1 cellular context compared by ENCODE assay signal in the genomic region with DNA sequence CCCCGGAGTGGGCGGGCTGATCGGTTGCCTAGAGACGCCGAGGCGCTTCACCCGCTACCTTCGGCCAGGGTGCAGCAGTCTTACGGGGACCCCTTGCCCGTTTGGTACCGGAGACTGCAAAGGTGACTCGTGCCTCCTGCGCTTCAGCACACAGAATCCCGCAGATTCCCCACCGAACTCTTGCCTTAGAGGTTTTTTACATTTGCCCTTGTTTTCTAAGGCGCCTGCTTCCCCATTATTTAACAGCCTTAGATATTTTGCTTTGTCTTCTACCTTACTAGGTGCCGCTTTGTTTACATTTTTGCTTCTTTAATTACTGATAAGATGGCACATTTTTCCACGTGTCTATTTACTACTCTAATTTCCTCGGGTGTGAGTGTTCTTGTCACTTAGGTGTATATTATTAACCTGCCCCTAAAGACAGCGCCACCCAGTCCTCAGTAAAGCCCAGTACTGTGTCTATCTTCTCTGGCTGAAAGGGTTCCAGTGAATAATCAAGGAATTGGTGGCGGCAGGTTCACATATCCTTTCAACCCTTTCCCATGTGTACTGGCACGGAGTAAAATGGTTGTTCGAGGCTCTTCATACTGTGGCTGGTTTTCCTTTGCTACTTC.
TF ChIP-seq lines count a peak whose summit lies in the region.

No MANE protein-coding gene starts in this region.

TF ChIP-seq in K562, 482 proteins besides CTCF, POLR2A, EP300 and RAD21 (continued from another document):
- TF ChIP-seq PPARD (CRISPR knock-in tag; IDR thresholded peaks at IDR 0.05), result no peak
- TF ChIP-seq NCOA1 (IDR thresholded peaks at IDR 0.05; ENCODE audit: low read depth), result no peak
- TF ChIP-seq ERF (CRISPR knock-in tag; IDR thresholded peaks at IDR 0.05), result no peak
- TF ChIP-seq CBX2 (IDR thresholded peaks at IDR 0.05; ENCODE audit: insufficient read depth, low read length, poor library complexity, severe bottlenecking), result no peak
- TF ChIP-seq, protein P1, sequence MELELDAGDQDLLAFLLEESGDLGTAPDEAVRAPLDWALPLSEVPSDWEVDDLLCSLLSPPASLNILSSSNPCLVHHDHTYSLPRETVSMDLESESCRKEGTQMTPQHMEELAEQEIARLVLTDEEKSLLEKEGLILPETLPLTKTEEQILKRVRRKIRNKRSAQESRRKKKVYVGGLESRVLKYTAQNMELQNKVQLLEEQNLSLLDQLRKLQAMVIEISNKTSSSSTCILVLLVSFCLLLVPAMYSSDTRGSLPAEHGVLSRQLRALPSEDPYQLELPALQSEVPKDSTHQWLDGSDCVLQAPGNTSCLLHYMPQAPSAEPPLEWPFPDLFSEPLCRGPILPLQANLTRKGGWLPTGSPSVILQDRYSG (tag; conservative IDR thresholded peaks at IDR 0.05; ENCODE audit: low read depth), result no peak
- no peak for TF ChIP-seq ZZZ3 (IDR thresholded peaks at IDR 0.05)
- TF ChIP-seq POU5F1 (IDR thresholded peaks at IDR 0.05; ENCODE audit: borderline replicate concordance, low read depth, low read length, partially characterized antibody), result no peak
- TF ChIP-seq ZEB2 (IDR thresholded peaks at IDR 0.05), result no peak
- peak; percentile 52 for TF ChIP-seq HNRNPLL (IDR thresholded peaks at IDR 0.05; ENCODE audit: low read depth, low read length, poor library complexity, severe bottlenecking)
- TF ChIP-seq, protein P2, sequence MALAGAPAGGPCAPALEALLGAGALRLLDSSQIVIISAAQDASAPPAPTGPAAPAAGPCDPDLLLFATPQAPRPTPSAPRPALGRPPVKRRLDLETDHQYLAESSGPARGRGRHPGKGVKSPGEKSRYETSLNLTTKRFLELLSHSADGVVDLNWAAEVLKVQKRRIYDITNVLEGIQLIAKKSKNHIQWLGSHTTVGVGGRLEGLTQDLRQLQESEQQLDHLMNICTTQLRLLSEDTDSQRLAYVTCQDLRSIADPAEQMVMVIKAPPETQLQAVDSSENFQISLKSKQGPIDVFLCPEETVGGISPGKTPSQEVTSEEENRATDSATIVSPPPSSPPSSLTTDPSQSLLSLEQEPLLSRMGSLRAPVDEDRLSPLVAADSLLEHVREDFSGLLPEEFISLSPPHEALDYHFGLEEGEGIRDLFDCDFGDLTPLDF (CRISPR knock-in tag; IDR thresholded peaks at IDR 0.05), result 0 out of 2 replicates have a peak, but pooled peaks have one; percentile 11
- peak; percentile 98 for TF ChIP-seq RFX1 (IDR thresholded peaks at IDR 0.05)
- TF ChIP-seq, protein P3, sequence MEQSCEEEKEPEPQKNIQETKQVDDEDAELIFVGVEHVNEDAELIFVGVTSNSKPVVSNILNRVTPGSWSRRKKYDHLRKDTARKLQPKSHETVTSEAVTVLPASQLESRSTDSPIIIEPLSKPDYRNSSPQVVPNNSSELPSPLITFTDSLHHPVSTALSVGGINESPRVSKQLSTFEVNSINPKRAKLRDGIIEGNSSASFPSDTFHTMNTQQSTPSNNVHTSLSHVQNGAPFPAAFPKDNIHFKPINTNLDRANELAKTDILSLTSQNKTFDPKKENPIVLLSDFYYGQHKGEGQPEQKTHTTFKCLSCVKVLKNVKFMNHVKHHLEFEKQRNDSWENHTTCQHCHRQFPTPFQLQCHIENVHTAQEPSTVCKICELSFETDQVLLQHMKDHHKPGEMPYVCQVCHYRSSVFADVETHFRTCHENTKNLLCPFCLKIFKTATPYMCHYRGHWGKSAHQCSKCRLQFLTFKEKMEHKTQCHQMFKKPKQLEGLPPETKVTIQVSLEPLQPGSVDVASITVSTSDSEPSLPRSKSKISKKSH (CRISPR knock-in tag; IDR thresholded peaks at IDR 0.05), result no peak
- TF ChIP-seq, protein P4, sequence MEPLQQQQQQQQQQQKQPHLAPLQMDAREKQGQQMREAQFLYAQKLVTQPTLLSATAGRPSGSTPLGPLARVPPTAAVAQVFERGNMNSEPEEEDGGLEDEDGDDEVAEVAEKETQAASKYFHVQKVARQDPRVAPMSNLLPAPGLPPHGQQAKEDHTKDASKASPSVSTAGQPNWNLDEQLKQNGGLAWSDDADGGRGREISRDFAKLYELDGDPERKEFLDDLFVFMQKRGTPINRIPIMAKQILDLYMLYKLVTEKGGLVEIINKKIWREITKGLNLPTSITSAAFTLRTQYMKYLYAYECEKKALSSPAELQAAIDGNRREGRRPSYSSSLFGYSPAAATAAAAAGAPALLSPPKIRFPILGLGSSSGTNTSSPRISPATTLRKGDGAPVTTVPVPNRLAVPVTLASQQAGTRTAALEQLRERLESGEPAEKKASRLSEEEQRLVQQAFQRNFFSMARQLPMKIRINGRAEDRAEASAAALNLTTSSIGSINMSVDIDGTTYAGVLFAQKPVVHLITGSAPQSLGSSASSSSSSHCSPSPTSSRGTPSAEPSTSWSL (CRISPR knock-in tag; IDR thresholded peaks at IDR 0.05; ENCODE audit: borderline replicate concordance), result no peak
- 0 out of 4 replicates have a peak, but pooled peaks of 1 of the 2 experiments have one; percentile 13 for TF ChIP-seq NRF1 (conservative IDR thresholded peaks at IDR 0.05 in 1 of 2, IDR thresholded peaks at IDR 0.05 in 1 of 2)
- TF ChIP-seq HLTF (IDR thresholded peaks at IDR 0.05), result no peak
- TF ChIP-seq CSDE1 (IDR thresholded peaks at IDR 0.05), result peak in 1 of 2 experiments; percentile 82; a peak in 2 of 4 replicates
- TF ChIP-seq, protein P5, sequence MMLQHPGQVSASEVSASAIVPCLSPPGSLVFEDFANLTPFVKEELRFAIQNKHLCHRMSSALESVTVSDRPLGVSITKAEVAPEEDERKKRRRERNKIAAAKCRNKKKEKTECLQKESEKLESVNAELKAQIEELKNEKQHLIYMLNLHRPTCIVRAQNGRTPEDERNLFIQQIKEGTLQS (IDR thresholded peaks at IDR 0.05), result no peak
- TF ChIP-seq, protein P5 (CRISPR knock-in tag; conservative IDR thresholded peaks at IDR 0.05), result no peak
- TF ChIP-seq SPI1 (IDR thresholded peaks at IDR 0.05; ENCODE audit: borderline replicate concordance, low read depth, low read length), result no peak
- peak; percentile 83 for TF ChIP-seq BMI1 (IDR thresholded peaks at IDR 0.05; ENCODE audit: low read length)
- no peak for TF ChIP-seq TOE1 (IDR thresholded peaks at IDR 0.05; ENCODE audit: borderline replicate concordance)
- TF ChIP-seq TOE1 (CRISPR knock-in tag; IDR thresholded peaks at IDR 0.05; ENCODE audit: borderline replicate concordance, low read depth), result no peak
- TF ChIP-seq, protein P6, sequence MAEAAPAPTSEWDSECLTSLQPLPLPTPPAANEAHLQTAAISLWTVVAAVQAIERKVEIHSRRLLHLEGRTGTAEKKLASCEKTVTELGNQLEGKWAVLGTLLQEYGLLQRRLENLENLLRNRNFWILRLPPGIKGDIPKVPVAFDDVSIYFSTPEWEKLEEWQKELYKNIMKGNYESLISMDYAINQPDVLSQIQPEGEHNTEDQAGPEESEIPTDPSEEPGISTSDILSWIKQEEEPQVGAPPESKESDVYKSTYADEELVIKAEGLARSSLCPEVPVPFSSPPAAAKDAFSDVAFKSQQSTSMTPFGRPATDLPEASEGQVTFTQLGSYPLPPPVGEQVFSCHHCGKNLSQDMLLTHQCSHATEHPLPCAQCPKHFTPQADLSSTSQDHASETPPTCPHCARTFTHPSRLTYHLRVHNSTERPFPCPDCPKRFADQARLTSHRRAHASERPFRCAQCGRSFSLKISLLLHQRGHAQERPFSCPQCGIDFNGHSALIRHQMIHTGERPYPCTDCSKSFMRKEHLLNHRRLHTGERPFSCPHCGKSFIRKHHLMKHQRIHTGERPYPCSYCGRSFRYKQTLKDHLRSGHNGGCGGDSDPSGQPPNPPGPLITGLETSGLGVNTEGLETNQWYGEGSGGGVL (CRISPR knock-in tag; IDR thresholded peaks at IDR 0.05), result no peak
- TF ChIP-seq, protein P7, sequence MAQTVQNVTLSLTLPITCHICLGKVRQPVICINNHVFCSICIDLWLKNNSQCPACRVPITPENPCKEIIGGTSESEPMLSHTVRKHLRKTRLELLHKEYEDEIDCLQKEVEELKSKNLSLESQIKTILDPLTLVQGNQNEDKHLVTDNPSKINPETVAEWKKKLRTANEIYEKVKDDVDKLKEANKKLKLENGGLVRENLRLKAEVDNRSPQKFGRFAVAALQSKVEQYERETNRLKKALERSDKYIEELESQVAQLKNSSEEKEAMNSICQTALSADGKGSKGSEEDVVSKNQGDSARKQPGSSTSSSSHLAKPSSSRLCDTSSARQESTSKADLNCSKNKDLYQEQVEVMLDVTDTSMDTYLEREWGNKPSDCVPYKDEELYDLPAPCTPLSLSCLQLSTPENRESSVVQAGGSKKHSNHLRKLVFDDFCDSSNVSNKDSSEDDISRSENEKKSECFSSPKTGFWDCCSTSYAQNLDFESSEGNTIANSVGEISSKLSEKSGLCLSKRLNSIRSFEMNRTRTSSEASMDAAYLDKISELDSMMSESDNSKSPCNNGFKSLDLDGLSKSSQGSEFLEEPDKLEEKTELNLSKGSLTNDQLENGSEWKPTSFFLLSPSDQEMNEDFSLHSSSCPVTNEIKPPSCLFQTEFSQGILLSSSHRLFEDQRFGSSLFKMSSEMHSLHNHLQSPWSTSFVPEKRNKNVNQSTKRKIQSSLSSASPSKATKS (CRISPR knock-in tag; IDR thresholded peaks at IDR 0.05), result no peak
- 0 out of 2 replicates have a peak, but pooled peaks have one; percentile 31 for TF ChIP-seq EGR1 (conservative IDR thresholded peaks at IDR 0.05)
- TF ChIP-seq SOX6 (IDR thresholded peaks at IDR 0.05), result no peak
- no peak for TF ChIP-seq SP1 (CRISPR knock-in tag; IDR thresholded peaks at IDR 0.05)
- TF ChIP-seq PURB (CRISPR knock-in tag; IDR thresholded peaks at IDR 0.05; ENCODE audit: low read depth), result no peak
- no peak for TF ChIP-seq TAL1 (IDR thresholded peaks at IDR 0.05)
- no peak for TF ChIP-seq ZNF444 (CRISPR knock-in tag; IDR thresholded peaks at IDR 0.05)
- TF ChIP-seq ZFP1 (CRISPR knock-in tag; IDR thresholded peaks at IDR 0.05), result no peak
- TF ChIP-seq SMARCB1 (IDR thresholded peaks at IDR 0.05; ENCODE audit: insufficient read length, low read depth), result no peak
- no peak for TF ChIP-seq GABPB1 (CRISPR knock-in tag; IDR thresholded peaks at IDR 0.05)
- TF ChIP-seq, protein P8, sequence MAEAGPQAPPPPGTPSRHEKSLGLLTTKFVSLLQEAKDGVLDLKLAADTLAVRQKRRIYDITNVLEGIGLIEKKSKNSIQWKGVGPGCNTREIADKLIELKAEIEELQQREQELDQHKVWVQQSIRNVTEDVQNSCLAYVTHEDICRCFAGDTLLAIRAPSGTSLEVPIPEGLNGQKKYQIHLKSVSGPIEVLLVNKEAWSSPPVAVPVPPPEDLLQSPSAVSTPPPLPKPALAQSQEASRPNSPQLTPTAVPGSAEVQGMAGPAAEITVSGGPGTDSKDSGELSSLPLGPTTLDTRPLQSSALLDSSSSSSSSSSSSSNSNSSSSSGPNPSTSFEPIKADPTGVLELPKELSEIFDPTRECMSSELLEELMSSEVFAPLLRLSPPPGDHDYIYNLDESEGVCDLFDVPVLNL (CRISPR knock-in tag; IDR thresholded peaks at IDR 0.05; ENCODE audit: low read depth), result no peak
- no peak for TF ChIP-seq RBM17 (IDR thresholded peaks at IDR 0.05; ENCODE audit: borderline replicate concordance, low read depth, low read length)
- TF ChIP-seq MTA3 (IDR thresholded peaks at IDR 0.05; ENCODE audit: borderline replicate concordance), result 0 out of 2 replicates have a peak, but pooled peaks have one; percentile 11
- no peak for TF ChIP-seq ZBTB17 (CRISPR knock-in tag; IDR thresholded peaks at IDR 0.05)
- no peak for TF ChIP-seq KLF13 (tag; IDR thresholded peaks at IDR 0.05; ENCODE audit: borderline replicate concordance, low read depth)
- no peak for TF ChIP-seq RBM34 (IDR thresholded peaks at IDR 0.05; ENCODE audit: borderline replicate concordance, insufficient read depth, low read length)
- peak; percentile 90 for TF ChIP-seq MXI1 (IDR thresholded peaks at IDR 0.05; ENCODE audit: low read depth, low read length)
